22 cellular contexts compared by ENCODE assay signal in the genomic region with DNA sequence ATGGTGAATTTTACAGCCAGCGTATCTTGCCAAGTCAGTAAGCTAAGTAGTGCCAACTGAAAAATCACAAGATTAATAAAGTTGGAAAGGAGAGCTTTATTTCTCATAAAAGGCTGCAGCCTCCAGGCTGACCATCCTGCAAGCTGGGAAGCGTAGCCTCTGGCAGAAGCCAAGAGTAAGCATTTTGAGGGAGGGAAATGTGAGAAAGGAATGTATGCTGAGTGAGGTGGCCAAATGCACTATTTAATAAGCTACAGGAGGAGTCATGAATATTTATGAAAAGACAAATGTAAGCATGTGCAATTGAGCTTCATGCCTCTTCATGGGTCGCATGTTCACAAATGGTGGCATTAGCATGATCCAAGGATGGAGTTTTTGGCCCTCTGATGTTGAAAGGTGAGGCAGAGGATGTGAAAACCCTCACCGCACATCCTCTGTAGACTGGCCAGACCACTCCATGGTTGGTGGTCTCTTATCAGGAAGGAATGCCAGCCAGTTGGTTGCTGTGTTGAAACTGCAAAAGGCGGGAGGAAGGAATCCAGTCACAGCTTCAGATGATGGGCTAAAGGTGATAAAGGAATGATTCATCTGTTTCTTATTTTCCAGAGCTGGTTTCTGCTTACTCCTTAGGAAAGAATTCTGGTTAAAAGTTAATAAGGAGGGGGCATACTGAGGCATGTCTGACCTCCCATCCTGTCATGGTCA. TPM values are rescaled to one million over a fixed set of nuclear protein-coding genes. Genes with fewer than 3 reads are reported as not detected.
DNase-seq lines count a peak whose midpoint lies in the region; ATAC-seq, FAIRE-seq and TF ChIP-seq lines count a peak whose summit lies in the region.
"Had no signal": no experiment of that assay in that cellular context is flagged by ENCODE, and none has a peak within 500 bp of the region (broad histone marks: within the 10 kb centered on the region; RNA-seq: fewer than 3 reads in every experiment).

No MANE protein-coding gene starts in this region.

- POLR2A ChIA-PET in HepG2 (lab: Yijun Ruan, JAX) = no interaction called here

- BruUV-seq in Calu3 (replicated peaks; lab: Mats Ljungman, UMichigan) (no TSS peak), HepG2 (replicated peaks; lab: Mats Ljungman, UMichigan) (no TSS peak)

- no peak overlapping the region for H3K18ac ChIP-seq in mesenchymal stem cell (ENCODE audit: low read depth in 1 of 2, low read length in 2 of 2)
- H3K18ac ChIP-seq in neuronal stem cell (ENCODE audit: low read length) = no peak overlapping the region

- H2AK5ac ChIP-seq in mesenchymal stem cell (ENCODE audit: low read length, severe bottlenecking) (no peak overlapping the region), neuronal stem cell (ENCODE audit: low read depth, low read length) (no peak overlapping the region)

- H3K79me2 ChIP-seq in HepG2 (ENCODE audit: insufficient read depth, low read length) = no peaks in the 10 kb centered on the region

- no peak for FAIRE-seq in HepG2 (lab: Jason Lieb, UNC)
- FAIRE-seq: GM12891, islet of Langerhans, pancreas had no signal

- no peaks in the 10 kb centered on the region for H3K27me3 ChIP-seq in mesenchymal stem cell (ENCODE audit: control insufficient read depth in 1 of 2, insufficient read depth in 1 of 2, low read length in 2 of 2)
- no peaks in the 10 kb centered on the region; a peak in 1 of 5 replicates for H3K27me3 ChIP-seq in HepG2 (ENCODE audit: control insufficient read depth in 1 of 2, insufficient read depth in 2 of 2, low read length in 2 of 2)
- no peaks in the 10 kb centered on the region for H3K27me3 ChIP-seq in neuronal stem cell (ENCODE audit: control insufficient read depth in 3 of 3, insufficient read depth in 3 of 3, low read depth in 1 of 3, low read length in 3 of 3)
- H3K27me3 ChIP-seq: breast epithelium, gastroesophageal sphincter, pancreas, uterus had no signal

- H3K4me3 ChIP-seq in choroid plexus epithelial cell (ENCODE audit: low read depth, low read length) (no peak overlapping the region), mesenchymal stem cell (ENCODE audit: insufficient read depth in 1 of 2, low read depth in 1 of 2, low read length in 2 of 2) (no peak overlapping the region), HepG2 (replicated peaks in 1 of 3; ENCODE audit: insufficient read depth in 1 of 3, low read depth in 2 of 3, low read length in 3 of 3) (no peak overlapping the region), neuronal stem cell (ENCODE audit: low read length in 2 of 2) (no peak overlapping the region)
- H3K4me3 ChIP-seq: breast epithelium, gastroesophageal sphincter, pancreas, uterus had no signal

- TF ChIP-seq RAD21 in HepG2 (CRISPR knock-in tag; IDR thresholded peaks at IDR 0.05) = no peak

- H2BK5ac ChIP-seq in mesenchymal stem cell (ENCODE audit: low read depth, low read length, poor library complexity, severe bottlenecking) (no peak overlapping the region), neuronal stem cell (ENCODE audit: low read length) (no peak overlapping the region)

- H4K8ac ChIP-seq in mesenchymal stem cell (ENCODE audit: low read length) = no peak overlapping the region
- H4K8ac ChIP-seq in neuronal stem cell (ENCODE audit: low read depth, low read length) = no peak overlapping the region

- H3K4me1 ChIP-seq in mesenchymal stem cell (ENCODE audit: control insufficient read depth, insufficient read depth, low read depth, low read length) (peaks cover 2% of the 10 kb centered on the region), HepG2 (ENCODE audit: insufficient read depth, low read length) (peaks cover 8% of the 10 kb centered on the region; the same call in 1 of the 2 replicates), neuronal stem cell (ENCODE audit: control insufficient read depth in 2 of 2, insufficient read depth in 1 of 2, low read depth in 1 of 2, low read length in 2 of 2) (no peaks in the 10 kb centered on the region)
- H3K4me1 ChIP-seq: breast epithelium, gastroesophageal sphincter, pancreas, uterus had no signal

- peak overlapping the region; percentile 6 for H3K4me2 ChIP-seq in mesenchymal stem cell (ENCODE audit: low read length, poor library complexity, severe bottlenecking)
- H3K4me2 ChIP-seq in HepG2 (ENCODE audit: low read depth, low read length) = no peak overlapping the region
- H3K4me2 ChIP-seq in neuronal stem cell (ENCODE audit: insufficient read depth, low read length, poor library complexity, severe bottlenecking) = no peak overlapping the region

- H3K79me1 ChIP-seq in mesenchymal stem cell (replicated peaks; ENCODE audit: low read length, poor library complexity, severe bottlenecking) (no peaks in the 10 kb centered on the region), neuronal stem cell (ENCODE audit: low read depth, low read length) (no peaks in the 10 kb centered on the region)

- H3K9me3 Mint-ChIP-seq in Calu3 (ENCODE audit: low read depth, unreplicated experiment) = no peaks in the 10 kb centered on the region

- H3K4me1 Mint-ChIP-seq in Calu3 (ENCODE audit: low read depth, unreplicated experiment) = peaks cover 41% of the 10 kb centered on the region

- TF ChIP-seq CTCF in Calu3 (IDR thresholded peaks at IDR 0.05; ENCODE audit: unreplicated experiment) (no peak), choroid plexus epithelial cell (conservative IDR thresholded peaks at IDR 0.05; ENCODE audit: low read depth, low read length) (no peak), HepG2 (CRISPR knock-in tag; IDR thresholded peaks at IDR 0.05) (no peak)

- TF ChIP-seq EP300 in HepG2 (IDR thresholded peaks at IDR 0.05; ENCODE audit: low read depth in 2 of 2, low read length in 2 of 2) = no peak
- no peak for TF ChIP-seq EP300 in HepG2 (CRISPR knock-in tag; IDR thresholded peaks at IDR 0.05; ENCODE audit: borderline replicate concordance)

- peak; percentile 46 for DNase-seq in Calu3
- peak; percentile 94 for DNase-seq in M059J (ENCODE audit: low read depth)
- peak; percentile 41 for DNase-seq in choroid plexus epithelial cell (ENCODE audit: low read depth)
- peak; percentile 26 for DNase-seq in mesenchymal stem cell
- DNase-seq in NCI-H2171 (lab: John Stamatoyannopoulos, UW) = no peak
- no peak for DNase-seq in HepG2 (ENCODE audit: low spot score)
- no peak for DNase-seq in neuronal stem cell (ENCODE audit: low spot score)
- no peak for DNase-seq in dermis blood vessel endothelial cell
- DNase-seq: activated CD4-positive, CD25-positive, alpha-beta regulatory T cell; activated naive CD4-positive, alpha-beta T cell; C1 segment of cervical spinal cord; effector CD8-positive, alpha-beta T cell; NCI-H1930; NCI-H69; pancreas; stimulated activated naive CD4-positive, alpha-beta T cell; T-helper 1 cell; uterus had no signal

- no peak for TF ChIP-seq POLR2A in HepG2 (IDR thresholded peaks at IDR 0.05; ENCODE audit: insufficient read depth in 1 of 2, low read depth in 2 of 2, low read length in 2 of 2)

- H2AFZ ChIP-seq in mesenchymal stem cell (ENCODE audit: low read depth, low read length) (peak overlapping the region; percentile 32), HepG2 (ENCODE audit: low read length) (no peak overlapping the region), neuronal stem cell (ENCODE audit: low read length) (no peak overlapping the region)

- in situ Hi-C loops in HepG2 (cut with HindIII; ENCODE audit: extremely low pct_ligation_motif_present, low pct_unique_long_range_greater_than_20kb) = no loop called here

- 79% methylated on average over 5 of the region's 5 CpGs for WGBS in mesenchymal stem cell
- 35% methylated on average over 5 of the region's 5 CpGs for WGBS in HepG2 (ENCODE audit: low lambda C conversion rate)
- WGBS in neuronal stem cell (ENCODE audit: extremely low coverage in 2 of 2, insufficient read length in 2 of 2, insufficient replicate concordance in 1 of 2), 2 donors = no CpG with 5 or more reads among the region's 5 CpGs

- CTCF ChIA-PET in Calu3 (lab: Charles Lee) = interaction anchor here (1.2 to 1.5 kb wide), 3 partner anchors 10 to 189 kb away, joined by 4 to 5 read pairs (median 4); no protein-coding TSS in a partner anchor
- CTCF ChIA-PET in HepG2 (lab: Yijun Ruan, JAX; ENCODE audit: low intra/inter-chr PET ratio, low total read pairs) = no interaction called here

- H2BK120ac ChIP-seq in mesenchymal stem cell (ENCODE audit: low read depth, low read length) (no peak overlapping the region), neuronal stem cell (ENCODE audit: low read depth, low read length) (no peak overlapping the region)

- no peaks in the 10 kb centered on the region for H4K20me1 ChIP-seq in HepG2 (ENCODE audit: insufficient read depth, low read length)

- H2BK12ac ChIP-seq in mesenchymal stem cell (ENCODE audit: low read length in 2 of 2) (no peak overlapping the region), neuronal stem cell (ENCODE audit: low read length) (no peak overlapping the region)

- no peaks in the 10 kb centered on the region for H3K36me3 ChIP-seq in mesenchymal stem cell (ENCODE audit: control insufficient read depth in 1 of 2, insufficient read depth in 2 of 2, low read depth in 1 of 2, low read length in 2 of 2)
- H3K36me3 ChIP-seq in HepG2 (replicated peaks in 1 of 2; ENCODE audit: control insufficient read depth in 1 of 2, insufficient read depth in 2 of 2, low read length in 2 of 2) = no peaks in the 10 kb centered on the region
- H3K36me3 ChIP-seq in neuronal stem cell (replicated peaks in 1 of 2; ENCODE audit: control insufficient read depth in 2 of 2, insufficient read depth in 2 of 2, low read length in 2 of 2) = no peaks in the 10 kb centered on the region
- H3K36me3 ChIP-seq: breast epithelium, gastroesophageal sphincter, pancreas, uterus had no signal

- H3K9ac ChIP-seq in mesenchymal stem cell (ENCODE audit: low read length) = no peak overlapping the region
- no peak overlapping the region for H3K9ac ChIP-seq in HepG2 (ENCODE audit: insufficient read depth, low read depth, low read length)
- H3K9ac ChIP-seq in neuronal stem cell (ENCODE audit: low read depth, low read length, poor library complexity) = no peak overlapping the region

- H3K36me3 Mint-ChIP-seq in Calu3 (ENCODE audit: insufficient read depth, unreplicated experiment) = no peaks in the 10 kb centered on the region

- no peak overlapping the region for H4K91ac ChIP-seq in mesenchymal stem cell (ENCODE audit: low read length)
- H4K91ac ChIP-seq in neuronal stem cell (ENCODE audit: low read depth, low read length, poor library complexity) = no peak overlapping the region

- H3K27ac ChIP-seq in mesenchymal stem cell (ENCODE audit: low read length, poor library complexity, severe bottlenecking) = peak overlapping the region; percentile 72
- no peak overlapping the region for H3K27ac ChIP-seq in HepG2 (ENCODE audit: extremely low read length, insufficient read depth, low read length)
- no peak overlapping the region for H3K27ac ChIP-seq in neuronal stem cell (replicated peaks; ENCODE audit: low read length)
- H3K27ac ChIP-seq: breast epithelium, gastroesophageal sphincter, pancreas, uterus had no signal

- no peak overlapping the region for H3K23ac ChIP-seq in mesenchymal stem cell (ENCODE audit: low read length in 2 of 2)
- H3K23ac ChIP-seq in neuronal stem cell (ENCODE audit: low read depth, low read length, poor library complexity) = no peak overlapping the region

- H3K9me3 ChIP-seq in mesenchymal stem cell (ENCODE audit: control insufficient read depth, low read length) (peaks cover 11% of the 10 kb centered on the region), HepG2 (ENCODE audit: low read length) (no peaks in the 10 kb centered on the region), neuronal stem cell (replicated peaks in 1 of 2; ENCODE audit: control insufficient read depth in 2 of 2, insufficient read depth in 1 of 2, low read depth in 1 of 2, low read length in 2 of 2) (no peaks in the 10 kb centered on the region)
- H3K9me3 ChIP-seq: breast epithelium, pancreas, uterus had no signal

- no peak for ATAC-seq in HepG2
- ATAC-seq: gastroesophageal sphincter, pancreas had no signal

- H3K4ac ChIP-seq in mesenchymal stem cell (ENCODE audit: low read depth in 1 of 2, low read length in 2 of 2) (no peak overlapping the region), neuronal stem cell (ENCODE audit: low read length) (no peak overlapping the region)

- no peak overlapping the region for H3K14ac ChIP-seq in mesenchymal stem cell (ENCODE audit: low read length in 2 of 2)
- H3K14ac ChIP-seq in neuronal stem cell (ENCODE audit: low read length) = no peak overlapping the region

- H3K27ac Mint-ChIP-seq in Calu3 (ENCODE audit: unreplicated experiment) = peak overlapping the region; percentile 61

- H3K27me3 Mint-ChIP-seq in Calu3 (ENCODE audit: unreplicated experiment) = no peaks in the 10 kb centered on the region

- intact Hi-C loops in Calu3 (cut with micrococcal nuclease; ENCODE audit: unreplicated experiment) (loop anchor here (5.0 kb wide), 1 partner anchor 42 kb away; no protein-coding TSS in a partner anchor), HepG2 (cut with micrococcal nuclease; ENCODE audit: unreplicated experiment) (no loop called here)

- no peak overlapping the region for H2BK15ac ChIP-seq in mesenchymal stem cell (ENCODE audit: low read depth, poor library complexity, severe bottlenecking)
- no peak overlapping the region for H2BK15ac ChIP-seq in neuronal stem cell (ENCODE audit: low read length)

- H3K4me3 Mint-ChIP-seq in Calu3 (ENCODE audit: low read depth, unreplicated experiment) = no peak overlapping the region

RNA-seq across cellular contexts. Expression of a gene that starts 9.2 kb away (rescaled TPM):
- total RNA-seq in Calu3 (2022) (not detected in 2 replicates), HepG2 (2016; rRNA removed; fragmentation: Illumina TruSeq; extraction: Trizol) (not detected in 2 replicates), dermis blood vessel endothelial cell (not detected in 2 replicates)
- total RNA-seq in M059J (2014; rRNA removed; shearing (Covaris generic)) = 1.3 TPM in 1 of 2 replicates, not detected in the other
- polyA plus RNA-seq in mesenchymal stem cell (2013, experiment 1 of 2) = not detected
- polyA plus RNA-seq in mesenchymal stem cell (2013, experiment 2 of 2) = not detected
- total RNA-seq in HepG2 (2016; cell fraction: cytosol; rRNA removed; fragmentation: Illumina TruSeq; extraction: Trizol; ENCODE audit: low read depth) = not detected in 2 replicates
- not detected in 2 replicates for total RNA-seq in HepG2 (2016; cell fraction: insoluble cytoplasmic fraction; rRNA removed; fragmentation: Illumina TruSeq; extraction: Trizol)
- not detected in 2 replicates for total RNA-seq in HepG2 (2016; cell fraction: membrane; rRNA removed; fragmentation: Illumina TruSeq; extraction: Trizol)
- not detected in 2 replicates for total RNA-seq in HepG2 (2016; cell fraction: nucleus; rRNA removed; fragmentation: Illumina TruSeq; extraction: Trizol)
- polyA plus RNA-seq in HepG2 (2011; rRNA removed) = not detected in 2 replicates
- not detected in 2 replicates for polyA plus RNA-seq in HepG2 (2011; cell fraction: cytosol; rRNA removed)
- not detected in 2 replicates for polyA plus RNA-seq in HepG2 (2011; cell fraction: nucleus; rRNA removed)
- polyA plus RNA-seq in HepG2 (2012) = not detected in 2 replicates
- not detected in 2 replicates for polyA plus RNA-seq in HepG2 (2016; cell fraction: cytosol; fragmentation: Illumina TruSeq; extraction: Trizol; ENCODE audit: low read depth)
- not detected in 2 replicates for polyA plus RNA-seq in HepG2 (2016; cell fraction: insoluble cytoplasmic fraction; fragmentation: Illumina TruSeq; extraction: Trizol; ENCODE audit: low read depth)
- not detected in 2 replicates for polyA plus RNA-seq in HepG2 (2016; cell fraction: membrane; fragmentation: Illumina TruSeq; extraction: Trizol; ENCODE audit: low read depth)
- not detected in 2 replicates for polyA plus RNA-seq in HepG2 (2016; cell fraction: nucleus; fragmentation: Illumina TruSeq; extraction: Trizol; ENCODE audit: insufficient read depth, low read depth)
- 0.16 TPM in 1 of 2 replicates, not detected in the other for polyA minus RNA-seq in HepG2 (2011; rRNA and poly(A)+ RNA removed; ENCODE audit: low replicate concordance)
- polyA minus RNA-seq in HepG2 (2011; cell fraction: cytosol; rRNA and poly(A)+ RNA removed) = not detected in 2 replicates
- not detected in 2 replicates for polyA minus RNA-seq in HepG2 (2011; cell fraction: nucleus; rRNA and poly(A)+ RNA removed)
- not detected for polyA plus RNA-seq in neuronal stem cell (2013, experiment 1 of 2)
- not detected for polyA plus RNA-seq in neuronal stem cell (2013, experiment 2 of 2)
- total RNA-seq: breast epithelium, gastroesophageal sphincter, pancreas, uterus had no signal
- polyA plus RNA-seq: pancreas had no signal

RNA-seq across cellular contexts. Expression of a gene that starts 9.8 kb away (rescaled TPM):
- total RNA-seq in Calu3 (2022) = not detected in 2 replicates
- 0.17 TPM in 1 of 2 replicates, not detected in the other for total RNA-seq in M059J (2014; rRNA removed; shearing (Covaris generic))
- polyA plus RNA-seq in mesenchymal stem cell (2013, experiment 1 of 2) = not detected
- not detected for polyA plus RNA-seq in mesenchymal stem cell (2013, experiment 2 of 2)
- not detected in 2 replicates for total RNA-seq in HepG2 (2016; rRNA removed; fragmentation: Illumina TruSeq; extraction: Trizol)
- not detected in 2 replicates for total RNA-seq in HepG2 (2016; cell fraction: cytosol; rRNA removed; fragmentation: Illumina TruSeq; extraction: Trizol; ENCODE audit: low read depth)
- not detected in 2 replicates for total RNA-seq in HepG2 (2016; cell fraction: insoluble cytoplasmic fraction; rRNA removed; fragmentation: Illumina TruSeq; extraction: Trizol)
- not detected in 2 replicates for total RNA-seq in HepG2 (2016; cell fraction: membrane; rRNA removed; fragmentation: Illumina TruSeq; extraction: Trizol)
- total RNA-seq in HepG2 (2016; cell fraction: nucleus; rRNA removed; fragmentation: Illumina TruSeq; extraction: Trizol) = not detected in 2 replicates
- not detected in 2 replicates for polyA plus RNA-seq in HepG2 (2011; rRNA removed)
- polyA plus RNA-seq in HepG2 (2011; cell fraction: cytosol; rRNA removed) = 0.04 TPM in 1 of 2 replicates, not detected in the other
- polyA plus RNA-seq in HepG2 (2011; cell fraction: nucleus; rRNA removed) = not detected in 2 replicates
- polyA plus RNA-seq in HepG2 (2012) = not detected in 2 replicates
- polyA plus RNA-seq in HepG2 (2016; cell fraction: cytosol; fragmentation: Illumina TruSeq; extraction: Trizol; ENCODE audit: low read depth) = not detected in 2 replicates
- not detected in 2 replicates for polyA plus RNA-seq in HepG2 (2016; cell fraction: insoluble cytoplasmic fraction; fragmentation: Illumina TruSeq; extraction: Trizol; ENCODE audit: low read depth)
- not detected in 2 replicates for polyA plus RNA-seq in HepG2 (2016; cell fraction: membrane; fragmentation: Illumina TruSeq; extraction: Trizol; ENCODE audit: low read depth)
- polyA plus RNA-seq in HepG2 (2016; cell fraction: nucleus; fragmentation: Illumina TruSeq; extraction: Trizol; ENCODE audit: insufficient read depth, low read depth) = not detected in 2 replicates
- polyA minus RNA-seq in HepG2 (2011; rRNA and poly(A)+ RNA removed; ENCODE audit: low replicate concordance) = not detected in 2 replicates
- not detected in 2 replicates for polyA minus RNA-seq in HepG2 (2011; cell fraction: cytosol; rRNA and poly(A)+ RNA removed)
- polyA minus RNA-seq in HepG2 (2011; cell fraction: nucleus; rRNA and poly(A)+ RNA removed) = not detected in 2 replicates
- polyA plus RNA-seq in neuronal stem cell (2013, experiment 1 of 2) = not detected
- not detected for polyA plus RNA-seq in neuronal stem cell (2013, experiment 2 of 2)
- total RNA-seq in dermis blood vessel endothelial cell = not detected in 2 replicates
- total RNA-seq: breast epithelium, gastroesophageal sphincter, pancreas, uterus had no signal
- polyA plus RNA-seq: pancreas had no signal

RNA-seq across cellular contexts. Expression of a gene that starts 21.7 kb away (rescaled TPM):
- not detected in 2 replicates for total RNA-seq in Calu3 (2022)
- total RNA-seq in M059J (2014; rRNA removed; shearing (Covaris generic)) = 6.7 and 7.6 TPM in 2 replicates
- 0.43 TPM for polyA plus RNA-seq in mesenchymal stem cell (2013, experiment 1 of 2)
- 0.42 TPM for polyA plus RNA-seq in mesenchymal stem cell (2013, experiment 2 of 2)
- not detected in 2 replicates for total RNA-seq in HepG2 (2016; rRNA removed; fragmentation: Illumina TruSeq; extraction: Trizol)
- not detected in 2 replicates for total RNA-seq in HepG2 (2016; cell fraction: cytosol; rRNA removed; fragmentation: Illumina TruSeq; extraction: Trizol; ENCODE audit: low read depth)
- total RNA-seq in HepG2 (2016; cell fraction: insoluble cytoplasmic fraction; rRNA removed; fragmentation: Illumina TruSeq; extraction: Trizol) = not detected in 2 replicates
- total RNA-seq in HepG2 (2016; cell fraction: membrane; rRNA removed; fragmentation: Illumina TruSeq; extraction: Trizol) = not detected in 2 replicates
- total RNA-seq in HepG2 (2016; cell fraction: nucleus; rRNA removed; fragmentation: Illumina TruSeq; extraction: Trizol) = not detected in 2 replicates
- 0.05 TPM in 1 of 2 replicates, not detected in the other for polyA plus RNA-seq in HepG2 (2011; rRNA removed)
- polyA plus RNA-seq in HepG2 (2011; cell fraction: cytosol; rRNA removed) = not detected in 2 replicates
- not detected in 2 replicates for polyA plus RNA-seq in HepG2 (2011; cell fraction: nucleus; rRNA removed)
- polyA plus RNA-seq in HepG2 (2012) = not detected in 2 replicates
- polyA plus RNA-seq in HepG2 (2016; cell fraction: cytosol; fragmentation: Illumina TruSeq; extraction: Trizol; ENCODE audit: low read depth) = not detected in 2 replicates
- polyA plus RNA-seq in HepG2 (2016; cell fraction: insoluble cytoplasmic fraction; fragmentation: Illumina TruSeq; extraction: Trizol; ENCODE audit: low read depth) = not detected in 2 replicates
- polyA plus RNA-seq in HepG2 (2016; cell fraction: membrane; fragmentation: Illumina TruSeq; extraction: Trizol; ENCODE audit: low read depth) = not detected in 2 replicates
- polyA plus RNA-seq in HepG2 (2016; cell fraction: nucleus; fragmentation: Illumina TruSeq; extraction: Trizol; ENCODE audit: insufficient read depth, low read depth) = not detected in 2 replicates
- polyA minus RNA-seq in HepG2 (2011; rRNA and poly(A)+ RNA removed; ENCODE audit: low replicate concordance) = 0.19 TPM in 1 of 2 replicates, not detected in the other
- not detected in 2 replicates for polyA minus RNA-seq in HepG2 (2011; cell fraction: cytosol; rRNA and poly(A)+ RNA removed)
- polyA minus RNA-seq in HepG2 (2011; cell fraction: nucleus; rRNA and poly(A)+ RNA removed) = not detected in 2 replicates
- not detected for polyA plus RNA-seq in neuronal stem cell (2013, experiment 1 of 2)
- polyA plus RNA-seq in neuronal stem cell (2013, experiment 2 of 2) = not detected
- total RNA-seq in dermis blood vessel endothelial cell = 0.51 TPM in 1 of 2 replicates, not detected in the other
- total RNA-seq: breast epithelium, pancreas had no signal
- polyA plus RNA-seq: pancreas had no signal

RNA-seq across cellular contexts. Expression of a gene that starts 37.0 kb away (rescaled TPM):
- total RNA-seq in Calu3 (2022) (not detected in 2 replicates), HepG2 (2016; rRNA removed; fragmentation: Illumina TruSeq; extraction: Trizol) (not detected in 2 replicates), dermis blood vessel endothelial cell (not detected in 2 replicates)
- total RNA-seq in M059J (2014; rRNA removed; shearing (Covaris generic)) = not detected in 2 replicates
- not detected for polyA plus RNA-seq in mesenchymal stem cell (2013, experiment 1 of 2)
- not detected for polyA plus RNA-seq in mesenchymal stem cell (2013, experiment 2 of 2)
- total RNA-seq in HepG2 (2016; cell fraction: cytosol; rRNA removed; fragmentation: Illumina TruSeq; extraction: Trizol; ENCODE audit: low read depth) = not detected in 2 replicates
- not detected in 2 replicates for total RNA-seq in HepG2 (2016; cell fraction: insoluble cytoplasmic fraction; rRNA removed; fragmentation: Illumina TruSeq; extraction: Trizol)
- total RNA-seq in HepG2 (2016; cell fraction: membrane; rRNA removed; fragmentation: Illumina TruSeq; extraction: Trizol) = not detected in 2 replicates
- not detected in 2 replicates for total RNA-seq in HepG2 (2016; cell fraction: nucleus; rRNA removed; fragmentation: Illumina TruSeq; extraction: Trizol)
- 0.05 TPM in 2 replicates for polyA plus RNA-seq in HepG2 (2011; rRNA removed)
- polyA plus RNA-seq in HepG2 (2011; cell fraction: cytosol; rRNA removed) = not detected in 2 replicates
- polyA plus RNA-seq in HepG2 (2011; cell fraction: nucleus; rRNA removed) = 0.07 and 0.13 TPM in 2 replicates
- polyA plus RNA-seq in HepG2 (2012) = not detected in 2 replicates
- polyA plus RNA-seq in HepG2 (2016; cell fraction: cytosol; fragmentation: Illumina TruSeq; extraction: Trizol; ENCODE audit: low read depth) = not detected in 2 replicates
- polyA plus RNA-seq in HepG2 (2016; cell fraction: insoluble cytoplasmic fraction; fragmentation: Illumina TruSeq; extraction: Trizol; ENCODE audit: low read depth) = not detected in 2 replicates
- polyA plus RNA-seq in HepG2 (2016; cell fraction: membrane; fragmentation: Illumina TruSeq; extraction: Trizol; ENCODE audit: low read depth) = not detected in 2 replicates
- not detected in 2 replicates for polyA plus RNA-seq in HepG2 (2016; cell fraction: nucleus; fragmentation: Illumina TruSeq; extraction: Trizol; ENCODE audit: insufficient read depth, low read depth)
- 0.23 TPM in 1 of 2 replicates, not detected in the other for polyA minus RNA-seq in HepG2 (2011; rRNA and poly(A)+ RNA removed; ENCODE audit: low replicate concordance)
- not detected in 2 replicates for polyA minus RNA-seq in HepG2 (2011; cell fraction: cytosol; rRNA and poly(A)+ RNA removed)
- polyA minus RNA-seq in HepG2 (2011; cell fraction: nucleus; rRNA and poly(A)+ RNA removed) = not detected in 2 replicates
- polyA plus RNA-seq in neuronal stem cell (2013, experiment 1 of 2) = not detected
- polyA plus RNA-seq in neuronal stem cell (2013, experiment 2 of 2) = not detected
- total RNA-seq: breast epithelium, gastroesophageal sphincter, pancreas, uterus had no signal
- polyA plus RNA-seq: pancreas had no signal

RNA-seq across cellular contexts. Expression of a gene that starts 44.9 kb away (rescaled TPM):
- total RNA-seq in Calu3 (2022) (not detected in 2 replicates), HepG2 (2016; rRNA removed; fragmentation: Illumina TruSeq; extraction: Trizol) (not detected in 2 replicates), dermis blood vessel endothelial cell (not detected in 2 replicates)
- total RNA-seq in M059J (2014; rRNA removed; shearing (Covaris generic)) = not detected in 2 replicates
- not detected for polyA plus RNA-seq in mesenchymal stem cell (2013, experiment 1 of 2)
- not detected for polyA plus RNA-seq in mesenchymal stem cell (2013, experiment 2 of 2)
- total RNA-seq in HepG2 (2016; cell fraction: cytosol; rRNA removed; fragmentation: Illumina TruSeq; extraction: Trizol; ENCODE audit: low read depth) = not detected in 2 replicates
- not detected in 2 replicates for total RNA-seq in HepG2 (2016; cell fraction: insoluble cytoplasmic fraction; rRNA removed; fragmentation: Illumina TruSeq; extraction: Trizol)
- not detected in 2 replicates for total RNA-seq in HepG2 (2016; cell fraction: membrane; rRNA removed; fragmentation: Illumina TruSeq; extraction: Trizol)
- total RNA-seq in HepG2 (2016; cell fraction: nucleus; rRNA removed; fragmentation: Illumina TruSeq; extraction: Trizol) = not detected in 2 replicates
- not detected in 2 replicates for polyA plus RNA-seq in HepG2 (2011; rRNA removed)
- polyA plus RNA-seq in HepG2 (2011; cell fraction: cytosol; rRNA removed) = not detected in 2 replicates
- polyA plus RNA-seq in HepG2 (2011; cell fraction: nucleus; rRNA removed) = not detected in 2 replicates
- polyA plus RNA-seq in HepG2 (2012) = not detected in 2 replicates
- polyA plus RNA-seq in HepG2 (2016; cell fraction: cytosol; fragmentation: Illumina TruSeq; extraction: Trizol; ENCODE audit: low read depth) = not detected in 2 replicates
- not detected in 2 replicates for polyA plus RNA-seq in HepG2 (2016; cell fraction: insoluble cytoplasmic fraction; fragmentation: Illumina TruSeq; extraction: Trizol; ENCODE audit: low read depth)
- not detected in 2 replicates for polyA plus RNA-seq in HepG2 (2016; cell fraction: membrane; fragmentation: Illumina TruSeq; extraction: Trizol; ENCODE audit: low read depth)
- not detected in 2 replicates for polyA plus RNA-seq in HepG2 (2016; cell fraction: nucleus; fragmentation: Illumina TruSeq; extraction: Trizol; ENCODE audit: insufficient read depth, low read depth)
- polyA minus RNA-seq in HepG2 (2011; rRNA and poly(A)+ RNA removed; ENCODE audit: low replicate concordance) = not detected in 2 replicates
- polyA minus RNA-seq in HepG2 (2011; cell fraction: cytosol; rRNA and poly(A)+ RNA removed) = not detected in 2 replicates
- polyA minus RNA-seq in HepG2 (2011; cell fraction: nucleus; rRNA and poly(A)+ RNA removed) = not detected in 2 replicates
- polyA plus RNA-seq in neuronal stem cell (2013, experiment 1 of 2) = not detected
- not detected for polyA plus RNA-seq in neuronal stem cell (2013, experiment 2 of 2)
- total RNA-seq: breast epithelium, gastroesophageal sphincter, pancreas, uterus had no signal
- polyA plus RNA-seq: pancreas had no signal

Comparison
In these comparisons a context has a peak if more than half of its experiments do, and no peak if none do; other contexts are left out.
1. DNase-seq: peak in Calu3 (single experiment), M059J (single experiment), choroid plexus epithelial cell (single experiment) and mesenchymal stem cell (single experiment); none in NCI-H2171 (single experiment), HepG2 (single experiment), neuronal stem cell (single experiment) and dermis blood vessel endothelial cell (single experiment).